Comparison of ENCODE assay signal across 26 cellular contexts in genomic region chr4:129468624-129469023, GRCh38.
"Had no signal": no experiment of that assay in that cellular context is flagged by ENCODE, and none has a peak within 500 bp of the region (broad histone marks: within the 10 kb centered on the region; RNA-seq: fewer than 3 reads in every experiment).

No MANE protein-coding gene starts in this region.

- FAIRE-seq: islet of Langerhans, pancreas had no signal

- H3K9me3 ChIP-seq: left lung, lower lobe of right lung, pancreas, prostate gland, sigmoid colon, uterus had no signal

- DNase-seq: hypothalamus; immature natural killer cell; kidney; left colon; left lung; lower lobe of right lung; mammary epithelial cell; mesenchymal stem cell; naive thymus-derived CD8-positive, alpha-beta T cell; nucleus accumbens; pancreas; posterior cingulate gyrus; retina; right cardiac atrium; sigmoid colon; small intestine; spleen; stimulated activated CD4-positive, alpha-beta T cell treated with anti-CD3 and anti-CD28 coated beads, Interleukin-4, amount 100 ng/mL, for 24 hours; stimulated activated naive CD4-positive, alpha-beta T cell; stimulated activated naive CD8-positive, alpha-beta T cell treated with anti-CD3 and anti-CD28 coated beads, Interleukin-15, amount 100 ng/mL, for 72 hours; substantia nigra; uterus had no signal

- H3K36me3 ChIP-seq: left lung, lower lobe of right lung, pancreas, prostate gland, sigmoid colon, spleen, tibial nerve, uterus had no signal

- ATAC-seq: left colon; left lung; lower lobe of right lung; naive thymus-derived CD8-positive, alpha-beta T cell; pancreas; right cardiac atrium; stimulated activated effector memory CD8-positive, alpha-beta T cell treated with anti-CD3 and anti-CD28 coated beads, Interleukin-12 subunit alpha, Interleukin-12 subunit beta, amount 100 ng/mL, for 72 hours; stimulated activated naive CD8-positive, alpha-beta T cell treated with anti-CD3 and anti-CD28 coated beads, Interleukin-15, amount 100 ng/mL, for 72 hours had no signal

- H3K27me3 ChIP-seq: left lung, pancreas, sigmoid colon, spleen, tibial nerve, uterus had no signal

- H3K4me1 ChIP-seq: left lung, lower lobe of right lung, pancreas, prostate gland, sigmoid colon, spleen, tibial nerve, uterus had no signal

- H3K27ac ChIP-seq: left lung, lower lobe of right lung, pancreas, prostate gland, sigmoid colon, spleen, tibial nerve, uterus had no signal

- H3K4me3 ChIP-seq: left lung, lower lobe of right lung, pancreas, prostate gland, sigmoid colon, spleen, tibial nerve, uterus had no signal
